In the genomic region with DNA sequence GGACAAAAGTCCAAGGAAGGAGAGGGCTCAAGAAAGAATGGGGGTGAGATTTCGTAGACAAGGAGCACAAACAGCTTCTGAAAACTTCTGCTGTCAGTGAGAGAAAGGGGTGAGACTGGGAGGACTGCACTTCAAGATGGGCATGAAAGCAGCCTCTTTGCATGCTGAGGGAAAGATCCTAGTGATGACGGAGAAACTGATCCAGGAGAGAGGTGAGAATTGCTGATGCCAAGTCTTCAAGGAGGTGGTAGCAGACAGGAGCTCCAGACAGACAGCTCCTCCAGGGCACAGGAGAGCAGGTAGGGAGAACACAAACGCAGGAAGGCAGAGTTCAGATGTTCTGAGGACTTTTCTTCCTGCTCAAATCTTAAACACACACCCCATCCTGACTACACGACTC, we compare ENCODE assay signal across 32 cellular contexts.
"Had no signal": no experiment of that assay in that cellular context is flagged by ENCODE, and none has a peak within 500 bp of the region (broad histone marks: within the 10 kb centered on the region; RNA-seq: fewer than 3 reads in every experiment).

No MANE protein-coding gene starts in this region.

- H3K27ac ChIP-seq: adrenal gland, body of pancreas, brain microvascular endothelial cell, breast epithelium, cardiac muscle cell, VCaP had no signal

- H3K9me3 ChIP-seq: adrenal gland, body of pancreas, breast epithelium had no signal

- ATAC-seq: activated CD8-positive, alpha-beta T cell treated with anti-CD3 and anti-CD28 coated beads for 36 hours; activated naive CD4-positive, alpha-beta T cell treated with anti-CD3 and anti-CD28 coated beads, Interleukin-2, amount 50 U/mL, for 72 hours; activated T-cell treated with anti-CD3 and anti-CD28 coated beads, Interleukin-2, amount 50 U/mL, for 4 hours; activated T-cell treated with anti-CD3 and anti-CD28 coated beads, Interleukin-2, amount 50 U/mL, for 72 hours; activated T-helper 17 cell treated with anti-CD3 and anti-CD28 coated beads, Interleukin-2, amount 50 U/mL, for 72 hours; body of pancreas had no signal

- H3K4me3 ChIP-seq: adrenal gland, body of pancreas, breast epithelium, cardiac muscle cell had no signal

- H3K4me1 ChIP-seq: adrenal gland, body of pancreas, breast epithelium had no signal

- H3K36me3 ChIP-seq: adrenal gland, brain microvascular endothelial cell, breast epithelium, cardiac muscle cell had no signal

- H3K27me3 ChIP-seq: adrenal gland, body of pancreas, brain microvascular endothelial cell, breast epithelium, cardiac muscle cell had no signal

- DNase-seq: activated B cell treated with CpG ODN at 0.5 μM for 24 hours; activated CD4-positive, alpha-beta memory T cell treated with anti-CD3 and anti-CD28 coated beads for 36 hours; activated CD4-positive, alpha-beta T cell treated with anti-CD3 and anti-CD28 coated beads for 4 hours; activated CD4-positive, alpha-beta T cell treated with anti-CD3 and anti-CD28 coated beads, Interleukin-2, amount 50 U/mL, for 1 hour; activated CD4-positive, alpha-beta T cell treated with anti-CD3 and anti-CD28 coated beads, Interleukin-2, amount 50 U/mL, for 4 hours; activated CD4-positive, CD25-positive, alpha-beta regulatory T cell treated with anti-CD3 and anti-CD28 coated beads, Interleukin-2, amount 50 U/mL, for 72 hours; activated CD8-positive, alpha-beta memory T cell treated with anti-CD3 and anti-CD28 coated beads, Interleukin-2, amount 50 U/mL, for 4 hours; activated CD8-positive, alpha-beta T cell treated with anti-CD3 and anti-CD28 coated beads for 36 hours; activated effector memory CD4-positive, alpha-beta T cell treated with anti-CD3 and anti-CD28 coated beads, Interleukin-2, amount 50 U/mL, for 16 hours; activated gamma-delta T cell treated with Interleukin-2 at 50 U/mL for 16 hours; activated naive CD4-positive, alpha-beta T cell; activated naive CD4-positive, alpha-beta T cell treated with anti-CD3 and anti-CD28 coated beads for 36 hours; activated naive CD4-positive, alpha-beta T cell treated with anti-CD3 and anti-CD28 coated beads, Interleukin-2, amount 50 U/mL, for 16 hours; activated naive CD8-positive, alpha-beta T cell treated with anti-CD3 and anti-CD28 coated beads for 36 hours; activated T-cell treated with anti-CD3 and anti-CD28 coated beads for 4 hours; activated T-cell treated with anti-CD3 and anti-CD28 coated beads, Interleukin-2, amount 50 U/mL, for 1 hour; activated T-cell treated with anti-CD3 and anti-CD28 coated beads, Interleukin-2, amount 50 U/mL, for 4 hours; activated T-cell treated with anti-CD3 and anti-CD28 coated beads, Interleukin-2, amount 50 U/mL, for 72 hours; adrenal gland; amniotic stem cell; aorta; body of pancreas; brain microvascular endothelial cell; caudate nucleus; cerebellar nuclear complex; T-helper 2 cell; T-helper 9 cell had no signal
